9 cellular contexts compared by ENCODE assay signal in genomic region chr19:50922316-50922853, GRCh38. TPM values are rescaled to one million over a fixed set of nuclear protein-coding genes. Genes with fewer than 3 reads are reported as not detected.
DNase-seq lines count a peak whose midpoint lies in the region; ATAC-seq, FAIRE-seq and TF ChIP-seq lines count a peak whose summit lies in the region.
"Had no signal": no experiment of that assay in that cellular context is flagged by ENCODE, and none has a peak within 500 bp of the region (broad histone marks: within the 10 kb centered on the region; RNA-seq: fewer than 3 reads in every experiment).

No MANE protein-coding gene starts in this region.

- in situ Hi-C loops in GM13977 (cut with MboI; ENCODE audit: low pct_unique_long_range_greater_than_20kb, low sequenced_read_pairs, unreplicated experiment): no loop called here

- H3K27ac ChIP-seq in HUES48 (ENCODE audit: low read depth, low read length) (no peak overlapping the region), endothelial cell of umbilical vein (ENCODE audit: insufficient read depth, low read depth, low read length) (no peak overlapping the region)

- H2AFZ ChIP-seq in endothelial cell of umbilical vein (ENCODE audit: low read depth, low read length): no peak overlapping the region

- TF ChIP-seq POLR2A in endothelial cell of umbilical vein (IDR thresholded peaks at IDR 0.05; ENCODE audit: low read depth, low read length): no peak

- dilution Hi-C loops in endothelial cell of umbilical vein (cut with MboI; ENCODE audit: extremely low pct_ligation_motif_present, low sequenced_read_pairs): no loop called here

- no peaks in the 10 kb centered on the region for H3K9me1 ChIP-seq in endothelial cell of umbilical vein (replicated peaks; ENCODE audit: control insufficient read depth, extremely low read depth, insufficient read depth, low read length)

- H3K9me3 ChIP-seq in HUES48 (ENCODE audit: control insufficient read depth, insufficient read depth, low read length) (no peaks in the 10 kb centered on the region), endothelial cell of umbilical vein (replicated peaks; ENCODE audit: control insufficient read depth, insufficient read depth, low read length) (no peaks in the 10 kb centered on the region)

- no peaks in the 10 kb centered on the region for H4K20me1 ChIP-seq in endothelial cell of umbilical vein (replicated peaks; ENCODE audit: control insufficient read depth, extremely low read depth, insufficient read depth, low read length)

- POLR2A ChIA-PET in endothelial cell of umbilical vein (lab: Charles Lee): no interaction called here

- BruUV-seq in endothelial cell of umbilical vein (replicated peaks; lab: Mats Ljungman, UMichigan): no TSS peak

- intact Hi-C loops in endothelial cell of umbilical vein (cut with micrococcal nuclease): loop anchor here (1.0 to 5.0 kb wide), 7 partner anchors 16 to 565 kb away; partner anchors contain the start of gene CLEC11A

- peak; percentile 95 for FAIRE-seq in endothelial cell of umbilical vein (lab: Jason Lieb, UNC)

- H3K27me3 ChIP-seq in HUES48 (ENCODE audit: control insufficient read depth, insufficient read depth, low read length): peaks cover 9% of the 10 kb centered on the region
- peaks cover 0 to 3% of the 10 kb centered on the region in 2 experiments for H3K27me3 ChIP-seq in endothelial cell of umbilical vein (ENCODE audit: control insufficient read depth in 2 of 2, insufficient read depth in 2 of 2, low read length in 2 of 2)

- TF ChIP-seq CTCF in GM13977 (IDR thresholded peaks at IDR 0.05; ENCODE audit: extremely low read depth, insufficient read depth, missing control alignments) (peak; percentile 91), endothelial cell of umbilical vein (IDR thresholded peaks at IDR 0.05; ENCODE audit: extremely low read depth in 1 of 2, insufficient read depth in 1 of 2, low read depth in 1 of 2, low read length in 2 of 2) (peak; percentile 83 to 84)

- H3K36me3 ChIP-seq in HUES48 (ENCODE audit: control insufficient read depth, insufficient read depth, low read length) (no peaks in the 10 kb centered on the region), endothelial cell of umbilical vein (ENCODE audit: control insufficient read depth in 2 of 2, extremely low read depth in 1 of 2, insufficient read depth in 2 of 2, low read length in 2 of 2) (no peaks in the 10 kb centered on the region)

- H3K4me3 ChIP-seq in HUES48 (ENCODE audit: low read depth, low read length): 0 out of 2 replicates have a peak overlapping the region, but pooled peaks have one; percentile 16
- H3K4me3 ChIP-seq in endothelial cell of umbilical vein (replicated peaks in 1 of 3; ENCODE audit: insufficient read depth in 1 of 3, low read depth in 1 of 3, low read length in 3 of 3): no peak overlapping the region

- no peak overlapping the region for H3K4me2 ChIP-seq in endothelial cell of umbilical vein (ENCODE audit: insufficient read depth, low read length)

- no peak for ATAC-seq in HG02884 (IDR thresholded peaks at IDR 0.05; ENCODE audit: unreplicated experiment)

- DNase-seq in GM13977 (ENCODE audit: low spot score) (peak; percentile 88), NOMO-1 treated with DMSO at 0.1 percent for 48 hours (lab: John Stamatoyannopoulos, UW; ENCODE audit: unreplicated experiment) (peak; percentile 77), endothelial cell of umbilical vein (ENCODE audit: low read depth, low spot score) (peak; percentile 65), midbrain (lab: John Stamatoyannopoulos, UW) (peak; percentile 75)
- peak; percentile 34 to 68 (median 47) for DNase-seq in activated CD8-positive, alpha-beta memory T cell treated with anti-CD3 and anti-CD28 coated beads for 48 hours (ENCODE audit: low read depth in 2 of 3, low spot score in 2 of 3)
- DNase-seq in stimulated activated CD8-positive, alpha-beta memory T cell treated with anti-CD3 and anti-CD28 coated beads, Interleukin-4, amount 100 ng/mL, for 1 hour (ENCODE audit: low read depth in 2 of 2, low spot score in 1 of 2): peak; percentile 30 to 53

- peaks cover 9% of the 10 kb centered on the region for H3K4me1 ChIP-seq in HUES48 (ENCODE audit: control insufficient read depth, insufficient read depth, low read length)
- H3K4me1 ChIP-seq in endothelial cell of umbilical vein (ENCODE audit: control insufficient read depth, extremely low read depth, insufficient read depth, low read length): no peaks in the 10 kb centered on the region

- no peak overlapping the region for H3K9ac ChIP-seq in HUES48 (ENCODE audit: low read depth, low read length)
- no peak overlapping the region for H3K9ac ChIP-seq in endothelial cell of umbilical vein (replicated peaks; ENCODE audit: extremely low read depth, insufficient read depth, low read length)

- H3K79me2 ChIP-seq in endothelial cell of umbilical vein (ENCODE audit: control insufficient read depth, insufficient read depth, low read length): no peaks in the 10 kb centered on the region

- CTCF ChIA-PET in endothelial cell of umbilical vein (lab: Charles Lee): interaction anchor here (0.6 to 6.6 kb wide), 46 partner anchors 8 to 748 kb away, joined by 3 to 129 read pairs (median 5); partner anchors contain the start of gene KCNC3

TF ChIP-seq in endothelial cell of umbilical vein, 7 proteins besides CTCF, POLR2A, EP300 and RAD21:
- no peak for TF ChIP-seq EZH2 (IDR thresholded peaks at IDR 0.05; ENCODE audit: borderline replicate concordance, low read depth, low read length, severe bottlenecking)

RNA-seq across cellular contexts. Expression of gene KLK4, which starts 11.2 kb away (rescaled TPM):
- not detected in 2 replicates for total RNA-seq in endothelial cell of umbilical vein
- polyA plus RNA-seq in endothelial cell of umbilical vein: not detected in 2 replicates
- not detected in 2 replicates for polyA plus RNA-seq in endothelial cell of umbilical vein (2011; cell fraction: cytosol; rRNA removed)
- not detected in 2 replicates for polyA plus RNA-seq in endothelial cell of umbilical vein (2011; cell fraction: nucleus; rRNA removed)
- not detected in 2 replicates for polyA plus RNA-seq in endothelial cell of umbilical vein (2012)
- not detected in 2 replicates for polyA minus RNA-seq in endothelial cell of umbilical vein
- polyA minus RNA-seq in endothelial cell of umbilical vein (2011; cell fraction: cytosol; rRNA and poly(A)+ RNA removed): not detected
- polyA minus RNA-seq in endothelial cell of umbilical vein (2011; cell fraction: nucleus; rRNA and poly(A)+ RNA removed): not detected in 2 replicates
- total RNA-seq: skeletal muscle tissue had no signal

RNA-seq across cellular contexts. Expression of gene KLK5, which starts 30.5 kb away (rescaled TPM):
- total RNA-seq in endothelial cell of umbilical vein: not detected in 2 replicates
- not detected in 2 replicates for polyA plus RNA-seq in endothelial cell of umbilical vein
- polyA plus RNA-seq in endothelial cell of umbilical vein (2011; cell fraction: cytosol; rRNA removed): not detected in 2 replicates
- not detected in 2 replicates for polyA plus RNA-seq in endothelial cell of umbilical vein (2011; cell fraction: nucleus; rRNA removed)
- polyA plus RNA-seq in endothelial cell of umbilical vein (2012): not detected in 2 replicates
- not detected in 2 replicates for polyA minus RNA-seq in endothelial cell of umbilical vein
- polyA minus RNA-seq in endothelial cell of umbilical vein (2011; cell fraction: cytosol; rRNA and poly(A)+ RNA removed): not detected
- polyA minus RNA-seq in endothelial cell of umbilical vein (2011; cell fraction: nucleus; rRNA and poly(A)+ RNA removed): not detected in 2 replicates
- total RNA-seq: skeletal muscle tissue had no signal

RNA-seq across cellular contexts. Expression of gene KLK6, which starts 47.0 kb away (rescaled TPM):
- not detected in 2 replicates for total RNA-seq in endothelial cell of umbilical vein
- 0.11 and 0.12 TPM in 2 replicates for polyA plus RNA-seq in endothelial cell of umbilical vein
- 0.22 and 0.23 TPM in 2 replicates for polyA plus RNA-seq in endothelial cell of umbilical vein (2011; cell fraction: cytosol; rRNA removed)
- polyA plus RNA-seq in endothelial cell of umbilical vein (2011; cell fraction: nucleus; rRNA removed): not detected in 2 replicates
- 0.90 and 1.8 TPM in 2 replicates for polyA plus RNA-seq in endothelial cell of umbilical vein (2012)
- polyA minus RNA-seq in endothelial cell of umbilical vein: not detected in 2 replicates
- polyA minus RNA-seq in endothelial cell of umbilical vein (2011; cell fraction: cytosol; rRNA and poly(A)+ RNA removed): not detected
- polyA minus RNA-seq in endothelial cell of umbilical vein (2011; cell fraction: nucleus; rRNA and poly(A)+ RNA removed): not detected in 2 replicates
- total RNA-seq: skeletal muscle tissue had no signal

RNA-seq across cellular contexts. Expression of gene KLK2, which starts 49.1 kb away (rescaled TPM):
- not detected in 2 replicates for total RNA-seq in endothelial cell of umbilical vein
- not detected in 2 replicates for polyA plus RNA-seq in endothelial cell of umbilical vein
- polyA plus RNA-seq in endothelial cell of umbilical vein (2011; cell fraction: cytosol; rRNA removed): not detected in 2 replicates
- polyA plus RNA-seq in endothelial cell of umbilical vein (2011; cell fraction: nucleus; rRNA removed): not detected in 2 replicates
- not detected in 2 replicates for polyA plus RNA-seq in endothelial cell of umbilical vein (2012)
- not detected in 2 replicates for polyA minus RNA-seq in endothelial cell of umbilical vein
- polyA minus RNA-seq in endothelial cell of umbilical vein (2011; cell fraction: cytosol; rRNA and poly(A)+ RNA removed): not detected
- not detected in 2 replicates for polyA minus RNA-seq in endothelial cell of umbilical vein (2011; cell fraction: nucleus; rRNA and poly(A)+ RNA removed)
- total RNA-seq: skeletal muscle tissue had no signal
